8 cellular contexts compared by ENCODE assay signal in genomic region chr6:79421707-79422484, GRCh38.
DNase-seq lines count a peak whose midpoint lies in the region; ATAC-seq and TF ChIP-seq lines count a peak whose summit lies in the region.

No MANE protein-coding gene starts in this region.

- no peak overlapping the region for H3K56ac ChIP-seq in IMR-90 (ENCODE audit: extremely low read depth, insufficient read depth, low read length)

- DNase-seq in AG08395 (ENCODE audit: low spot score) (peak; percentile 26), IMR-90 (peak; percentile 92), SK-N-SH (peak; percentile 41), hepatocyte (ENCODE audit: low spot score) (peak; percentile 74), spleen (no peak)
- no peak for DNase-seq in activated naive CD4-positive, alpha-beta T cell treated with anti-CD3 and anti-CD28 coated beads for 36 hours

- no peak overlapping the region for H2AK9ac ChIP-seq in IMR-90 (replicated peaks; ENCODE audit: low read depth, low read length, poor library complexity)

- H4K20me1 ChIP-seq in IMR-90 (ENCODE audit: insufficient read depth, low read length) (no peaks in the 10 kb centered on the region), SK-N-SH (ENCODE audit: insufficient read depth) (no peaks in the 10 kb centered on the region), hepatocyte (ENCODE audit: insufficient read depth, poor library complexity, severe bottlenecking) (no peaks in the 10 kb centered on the region)

- WGBS in IMR-90 (ENCODE audit: extremely low coverage in 2 of 2, insufficient read length in 1 of 2), 2 experiments = no CpG with 5 or more reads among the region's 5 CpGs
- 17% methylated on average over 5 of the region's 5 CpGs for WGBS in SK-N-SH (ENCODE audit: low lambda C conversion rate)
- WGBS in hepatocyte (ENCODE audit: low lambda C conversion rate, missing lambda C conversion rate) = 30% methylated on average over 5 of the region's 5 CpGs
- WGBS in spleen, 5 donors = 31 to 43% (median 36%) methylated on average over 5 of the region's 5 CpGs

- no peaks in the 10 kb centered on the region for H3K9me3 ChIP-seq in IMR-90 (ENCODE audit: control insufficient read depth, insufficient read depth, low read length)
- H3K9me3 ChIP-seq in SK-N-SH = no peaks in the 10 kb centered on the region
- H3K9me3 ChIP-seq in hepatocyte (ENCODE audit: low read depth) = no peaks in the 10 kb centered on the region
- no peaks in the 10 kb centered on the region for H3K9me3 ChIP-seq in spleen

- no peak for TF ChIP-seq RAD21 in IMR-90 (IDR thresholded peaks at IDR 0.05; ENCODE audit: low read length)
- no peak for TF ChIP-seq RAD21 in SK-N-SH (IDR thresholded peaks at IDR 0.05; ENCODE audit: low read length)

- H2BK5ac ChIP-seq in IMR-90 (ENCODE audit: low read depth, low read length, poor library complexity, severe bottlenecking) = no peak overlapping the region

- in situ Hi-C loops in IMR-90 (cut with MboI; ENCODE audit: low sequenced_read_pairs) = no loop called here

- H2BK20ac ChIP-seq in IMR-90 (ENCODE audit: low read depth, low read length) = no peak overlapping the region

- H2AK5ac ChIP-seq in IMR-90 (ENCODE audit: low read depth, low read length) = no peak overlapping the region

- no peak overlapping the region for H4K8ac ChIP-seq in IMR-90 (ENCODE audit: low read depth in 2 of 2, low read length in 2 of 2)

- H3K4me1 ChIP-seq in IMR-90 (ENCODE audit: control insufficient read depth, insufficient read depth, low read length) (peaks cover 2% of the 10 kb centered on the region), SK-N-SH (ENCODE audit: control insufficient read depth in 1 of 2, insufficient read depth in 2 of 2, low read depth in 1 of 2, low read length in 1 of 2) (peaks cover 0 to 17% of the 10 kb centered on the region in 2 experiments; a peak in 2 of 4 replicates), hepatocyte (ENCODE audit: insufficient read depth) (peaks cover 23% of the 10 kb centered on the region), spleen (no peaks in the 10 kb centered on the region)

- H3K9ac ChIP-seq in IMR-90 (ENCODE audit: low read depth, low read length) (no peak overlapping the region), SK-N-SH (no peak overlapping the region)

- ATAC-seq in GM19468 (IDR thresholded peaks at IDR 0.05; ENCODE audit: extremely low read depth, unreplicated experiment) (peak; percentile 90), IMR-90 (ENCODE audit: low read depth) (peak; percentile 78), HG03565 (IDR thresholded peaks at IDR 0.05; ENCODE audit: unreplicated experiment) (no peak)

- no peak overlapping the region for H3K23ac ChIP-seq in IMR-90 (ENCODE audit: low read depth, low read length)

- no peak overlapping the region for H4K5ac ChIP-seq in IMR-90 (ENCODE audit: low read depth, low read length)

- TF ChIP-seq CTCF in IMR-90 (conservative IDR thresholded peaks at IDR 0.05; ENCODE audit: low read depth, low read length) (no peak), SK-N-SH (IDR thresholded peaks at IDR 0.05) (no peak), hepatocyte (IDR thresholded peaks at IDR 0.05; ENCODE audit: poor library complexity) (no peak), spleen (IDR thresholded peaks at IDR 0.05 in 8 of 11, conservative IDR thresholded peaks at IDR 0.05 in 3 of 11) (no peak)

- no peak overlapping the region for H3K27ac ChIP-seq in IMR-90 (ENCODE audit: insufficient read depth, low read length)
- peak overlapping the region in 1 of 2 experiments; percentile 58; a peak in 2 of 4 replicates for H3K27ac ChIP-seq in SK-N-SH (ENCODE audit: low read depth in 2 of 2, low read length in 1 of 2)
- H3K27ac ChIP-seq in hepatocyte = peak overlapping the region; percentile 67
- no peak overlapping the region for H3K27ac ChIP-seq in spleen

- no TSS peak for BruUV-seq in IMR-90 (replicated peaks; lab: Mats Ljungman, UMichigan)

- H3K79me2 ChIP-seq in SK-N-SH (ENCODE audit: insufficient read depth) = no peaks in the 10 kb centered on the region
- H3K79me2 ChIP-seq in hepatocyte = no peaks in the 10 kb centered on the region

- no peaks in the 10 kb centered on the region for H3K79me1 ChIP-seq in IMR-90 (ENCODE audit: low read depth in 1 of 2, low read length in 2 of 2)

- dilution Hi-C loops in IMR-90 (cut with HindIII; ENCODE audit: low sequenced_read_pairs, unreplicated experiment) = no loop called here

- POLR2A ChIA-PET in IMR-90 (lab: Charles Lee; ENCODE audit: unreplicated experiment) = no interaction called here
- POLR2A ChIA-PET in SK-N-SH (lab: Yijun Ruan, JAX) = no interaction called here

- H2AFZ ChIP-seq in IMR-90 (replicated peaks; ENCODE audit: low read length, poor library complexity) (no peak overlapping the region), SK-N-SH (ENCODE audit: low read depth) (no peak overlapping the region), hepatocyte (no peak overlapping the region)

- H3K27ac Mint-ChIP-seq in activated naive CD4-positive, alpha-beta T cell treated with anti-CD3 and anti-CD28 coated beads for 36 hours = no peak overlapping the region

- H2BK120ac ChIP-seq in IMR-90 (ENCODE audit: low read depth, low read length) = no peak overlapping the region

- no peak overlapping the region for H4K91ac ChIP-seq in IMR-90 (ENCODE audit: insufficient read depth, low read depth, low read length)

- peaks cover 3% of the 10 kb centered on the region for H3K27me3 Mint-ChIP-seq in activated naive CD4-positive, alpha-beta T cell treated with anti-CD3 and anti-CD28 coated beads for 36 hours (ENCODE audit: low read depth)

- no peaks in the 10 kb centered on the region for H3K9me1 ChIP-seq in IMR-90 (ENCODE audit: insufficient read depth, low read length)

- intact Hi-C loops in IMR-90 (cut with micrococcal nuclease) = loop anchor here (2.0 kb wide), 1 partner anchor 115 kb away; the partner anchor contains the start of gene LCA5
- intact Hi-C loops in activated naive CD4-positive, alpha-beta T cell treated with anti-CD3 and anti-CD28 coated beads for 36 hours (cut with micrococcal nuclease) = no loop called here
- intact Hi-C loops in spleen (cut with DNase I; ENCODE audit: low total_unique reads) = no loop called here

- no peak overlapping the region for H3K18ac ChIP-seq in IMR-90 (ENCODE audit: low read depth, low read length)

- H3K36me3 Mint-ChIP-seq in activated naive CD4-positive, alpha-beta T cell treated with anti-CD3 and anti-CD28 coated beads for 36 hours (ENCODE audit: low read depth) = no peaks in the 10 kb centered on the region

- H3K27me3 ChIP-seq in IMR-90 (ENCODE audit: control insufficient read depth, insufficient read depth, low read length) (peaks cover 4% of the 10 kb centered on the region), SK-N-SH (ENCODE audit: insufficient read depth) (no peaks in the 10 kb centered on the region), hepatocyte (no peaks in the 10 kb centered on the region), spleen (replicated peaks in 1 of 7) (no peaks in the 10 kb centered on the region)

- peak overlapping the region; percentile 44; the same call in 1 of the 2 replicates for H3K4me2 ChIP-seq in IMR-90 (ENCODE audit: low read depth, low read length)
- peak overlapping the region; percentile 13; the same call in 1 of the 2 replicates for H3K4me2 ChIP-seq in SK-N-SH
- H3K4me2 ChIP-seq in hepatocyte = peak overlapping the region; percentile 49

- no peak overlapping the region for H2BK15ac ChIP-seq in IMR-90 (ENCODE audit: low read depth, low read length)

- TF ChIP-seq EP300 in SK-N-SH (IDR thresholded peaks at IDR 0.05; ENCODE audit: borderline replicate concordance in 1 of 2, low read depth in 1 of 2, low read length in 1 of 2) = peak in 1 of 2 experiments; percentile 67; a peak in 2 of 4 replicates

- no peak overlapping the region for H3K14ac ChIP-seq in IMR-90 (replicated peaks; ENCODE audit: low read depth, low read length)

- no peak overlapping the region for H3K4ac ChIP-seq in IMR-90 (ENCODE audit: low read depth, low read length)

- H3K9me3 Mint-ChIP-seq in activated naive CD4-positive, alpha-beta T cell treated with anti-CD3 and anti-CD28 coated beads for 36 hours = no peaks in the 10 kb centered on the region

- H3F3A ChIP-seq in SK-N-SH (replicated peaks; ENCODE audit: insufficient read depth) = no peaks in the 10 kb centered on the region

- TF ChIP-seq POLR2A in IMR-90 (IDR thresholded peaks at IDR 0.05; ENCODE audit: low read depth, low read length) (no peak), spleen (IDR thresholded peaks at IDR 0.05) (no peak)

- no peak overlapping the region for H3K4me3 ChIP-seq in IMR-90 (ENCODE audit: insufficient read depth, low read depth, low read length)
- no peak overlapping the region for H3K4me3 ChIP-seq in SK-N-SH (ENCODE audit: low read depth in 2 of 2, low read length in 1 of 2)
- no peak overlapping the region for H3K4me3 ChIP-seq in hepatocyte
- no peak overlapping the region for H3K4me3 ChIP-seq in spleen

- no peaks in the 10 kb centered on the region for H3K4me1 Mint-ChIP-seq in activated naive CD4-positive, alpha-beta T cell treated with anti-CD3 and anti-CD28 coated beads for 36 hours (ENCODE audit: low read depth)

- no peaks in the 10 kb centered on the region for H3K36me3 ChIP-seq in IMR-90 (ENCODE audit: control insufficient read depth, insufficient read depth, low read length)
- H3K36me3 ChIP-seq in SK-N-SH (replicated peaks in 1 of 2; ENCODE audit: control insufficient read depth in 1 of 2, insufficient read depth in 2 of 2, low read length in 1 of 2) = no peaks in the 10 kb centered on the region
- no peaks in the 10 kb centered on the region for H3K36me3 ChIP-seq in hepatocyte (replicated peaks; ENCODE audit: insufficient read depth, low read depth)
- H3K36me3 ChIP-seq in spleen = no peaks in the 10 kb centered on the region

- H3K9me2 ChIP-seq in SK-N-SH (no peaks in the 10 kb centered on the region), hepatocyte (replicated peaks; ENCODE audit: insufficient read depth) (no peaks in the 10 kb centered on the region)

- CTCF ChIA-PET in IMR-90 (lab: Yijun Ruan, JAX) = interaction anchor here (1.1 to 1.4 kb wide), 2 partner anchors 10 to 27 kb away, joined by 3 to 4 read pairs; no protein-coding TSS in a partner anchor
- CTCF ChIA-PET in SK-N-SH (lab: Yijun Ruan, JAX) = no interaction called here
- CTCF ChIA-PET in activated naive CD4-positive, alpha-beta T cell treated with anti-CD3 and anti-CD28 coated beads for 36 hours (lab: Charles Lee) = no interaction called here

- no peak overlapping the region for H3K4me3 Mint-ChIP-seq in activated naive CD4-positive, alpha-beta T cell treated with anti-CD3 and anti-CD28 coated beads for 36 hours

TF ChIP-seq in IMR-90, 13 proteins besides CTCF, POLR2A, EP300 and RAD21 (continues in another document):
- TF ChIP-seq MAZ (IDR thresholded peaks at IDR 0.05; ENCODE audit: borderline replicate concordance, low read depth, low read length) (no peak), FOS (IDR thresholded peaks at IDR 0.05; ENCODE audit: low read depth, low read length) (no peak)

TF ChIP-seq in SK-N-SH, 30 proteins besides CTCF, POLR2A, EP300 and RAD21 (continues in another document):
- TF ChIP-seq GABPA (IDR thresholded peaks at IDR 0.05; ENCODE audit: low read depth) = no peak
- peak; percentile 63 for TF ChIP-seq CHD2 (IDR thresholded peaks at IDR 0.05; ENCODE audit: low read length, partially characterized antibody)
- no peak for TF ChIP-seq RFX5 (IDR thresholded peaks at IDR 0.05; ENCODE audit: low read length)

Comparison
In these comparisons a context has a peak if more than half of its experiments do, and no peak if none do; other contexts are left out.
1. DNase-seq: peak in AG08395 (single experiment), IMR-90 (single experiment), SK-N-SH (single experiment) and hepatocyte (single experiment); none in activated naive CD4-positive, alpha-beta T cell treated with anti-CD3 and anti-CD28 coated beads for 36 hours (single experiment) and spleen (single experiment).
2. Peak in every context shown above with its lines, with median percentiles within 50 percentile points of each other: H3K4me2 ChIP-seq.